Comparison of ENCODE assay signal across 16 cellular contexts in genomic region chr18:62763101-62763521, GRCh38. TPM values are rescaled to one million over a fixed set of nuclear protein-coding genes. Genes with fewer than 3 reads are reported as not detected.
DNase-seq lines count a peak whose midpoint lies in the region; ATAC-seq, FAIRE-seq and TF ChIP-seq lines count a peak whose summit lies in the region.
"Had no signal": no experiment of that assay in that cellular context is flagged by ENCODE, and none has a peak within 500 bp of the region (broad histone marks: within the 10 kb centered on the region; RNA-seq: fewer than 3 reads in every experiment).

No MANE protein-coding gene starts in this region.

- H3K27me3 ChIP-seq in PC-3 (ENCODE audit: low read length), result no peaks in the 10 kb centered on the region
- no peaks in the 10 kb centered on the region for H3K27me3 ChIP-seq in foreskin keratinocyte
- H3K27me3 ChIP-seq: SJSA1 had no signal

- TF ChIP-seq POLR2A in A549 (IDR thresholded peaks at IDR 0.05; ENCODE audit: low read length), result no peak

- intact Hi-C loops in PC-3 (cut with micrococcal nuclease), result no loop called here
- intact Hi-C loops in CD14-positive monocyte (cut with micrococcal nuclease), result no loop called here

- H3K79me2 ChIP-seq in PC-3 (ENCODE audit: low read length), result peaks cover 77% of the 10 kb centered on the region

- H3K27me3 Mint-ChIP-seq in endothelial cell (ENCODE audit: unreplicated experiment) (peaks cover 1% of the 10 kb centered on the region), CD14-positive monocyte (ENCODE audit: low read depth in 3 of 3) (no peaks in the 10 kb centered on the region)
- H3K27me3 Mint-ChIP-seq: activated CD4-positive, alpha-beta memory T cell treated with anti-CD3 and anti-CD28 coated beads, Interleukin-2, amount 10 ng/mL, durations not matched to agents 7 days and 5 days had no signal

- H3K36me3 Mint-ChIP-seq in endothelial cell (ENCODE audit: low read depth, unreplicated experiment), result no peaks in the 10 kb centered on the region
- no peaks in the 10 kb centered on the region for H3K36me3 Mint-ChIP-seq in CD14-positive monocyte

- no peak for FAIRE-seq in A549 (lab: Jason Lieb, UNC)

- TF ChIP-seq RAD21 in A549 (conservative IDR thresholded peaks at IDR 0.05 in 1 of 2, IDR thresholded peaks at IDR 0.05 in 1 of 2), result no peak

- BruUV-seq in PC-3 (replicated peaks; lab: Mats Ljungman, UMichigan), result no TSS peak

- H3K9me2 ChIP-seq in PC-3 (replicated peaks; ENCODE audit: low read length), result no peaks in the 10 kb centered on the region

- peaks cover 3% of the 10 kb centered on the region for H3F3A ChIP-seq in PC-3 (ENCODE audit: low read length, unreplicated experiment)

- no peaks in the 10 kb centered on the region for H4K20me1 ChIP-seq in PC-3 (ENCODE audit: low read length)

- DNase-seq in A549 (ENCODE audit: low read depth in 1 of 2, low spot score in 1 of 2) (no peak), PC-3 (peak; percentile 56), foreskin keratinocyte (peak; percentile 93 to 97), endothelial cell (ENCODE audit: low spot score) (no peak), CD14-positive monocyte (ENCODE audit: low spot score) (no peak), HCEC 1CT (no peak)
- DNase-seq: activated CD4-positive, alpha-beta memory T cell treated with anti-CD3 and anti-CD28 coated beads, Interleukin-2, amount 10 ng/mL, durations not matched to agents 7 days and 5 days; Calu3; midbrain; NCI-H2029 treated with DMSO at 0.1 percent for 48 hours; NK-92 treated with Interleukin-12 subunit alpha and Interleukin-12 subunit beta, amount 100 ng/mL, for 24 hours had no signal

- ATAC-seq in A549, result no peak; a peak in 1 of 6 replicates
- peak; percentile 75 for ATAC-seq in GM19438 (IDR thresholded peaks at IDR 0.05; ENCODE audit: low read depth, unreplicated experiment)
- peak; percentile 52 for ATAC-seq in PC-3
- peak; percentile 86 for ATAC-seq in foreskin keratinocyte
- ATAC-seq in GM18861 (IDR thresholded peaks at IDR 0.05; ENCODE audit: unreplicated experiment), result no peak
- ATAC-seq: HCT116 had no signal

- 62% methylated on average over 7 of the region's 7 CpGs for WGBS in A549 (ENCODE audit: missing lambda C conversion rate)

- H2AFZ ChIP-seq in PC-3 (ENCODE audit: low read length), result no peak overlapping the region

- H3K4me3 Mint-ChIP-seq in endothelial cell (ENCODE audit: unreplicated experiment), result no peak overlapping the region
- no peak overlapping the region for H3K4me3 Mint-ChIP-seq in CD14-positive monocyte
- H3K4me3 Mint-ChIP-seq: activated CD4-positive, alpha-beta memory T cell treated with anti-CD3 and anti-CD28 coated beads, Interleukin-2, amount 10 ng/mL, durations not matched to agents 7 days and 5 days had no signal

- H3K27ac Mint-ChIP-seq in endothelial cell (ENCODE audit: unreplicated experiment) (no peak overlapping the region), CD14-positive monocyte (peak overlapping the region in 1 of 7 donors; percentile 26)
- H3K27ac Mint-ChIP-seq: activated CD4-positive, alpha-beta memory T cell treated with anti-CD3 and anti-CD28 coated beads, Interleukin-2, amount 10 ng/mL, durations not matched to agents 7 days and 5 days; activated T-helper 2 cell treated with anti-CD3 and anti-CD28 coated beads, Interferon-gamma antibody, Interleukin-2, Interleukin-4, amounts not matched to agents 10 μg/mL and 5 μg/mL and 100 μg/mL, durations not matched to agents 14 hours and 24 hours and 36 hours had no signal

- H3K4me2 ChIP-seq in A549, result peak overlapping the region; percentile 36
- peak overlapping the region; percentile 40 for H3K4me2 ChIP-seq in PC-3 (ENCODE audit: low read length)

- TF ChIP-seq CTCF in A549 (IDR thresholded peaks at IDR 0.05) (no peak), PC-3 (conservative IDR thresholded peaks at IDR 0.05; ENCODE audit: low read depth, low read length) (no peak), foreskin keratinocyte (conservative IDR thresholded peaks at IDR 0.05) (no peak), endothelial cell (IDR thresholded peaks at IDR 0.05; ENCODE audit: unreplicated experiment) (no peak), CD14-positive monocyte (IDR thresholded peaks at IDR 0.05) (no peak)

- no peaks in the 10 kb centered on the region for H3K36me3 ChIP-seq in PC-3 (ENCODE audit: low read depth, low read length)
- H3K36me3 ChIP-seq: SJSA1 had no signal

- H3K4me1 ChIP-seq in A549 (peaks cover 56% of the 10 kb centered on the region), PC-3 (ENCODE audit: insufficient read depth, low read length) (peaks cover 56% of the 10 kb centered on the region), foreskin keratinocyte (peaks cover 45% of the 10 kb centered on the region)

- H3K9ac ChIP-seq in PC-3 (ENCODE audit: low read length), result no peak overlapping the region

- CTCF ChIA-PET in A549 (lab: Yijun Ruan, JAX), result interaction anchor here (1.1 kb wide), 1 partner anchor 219 kb away, joined by 3 read pairs; no protein-coding TSS in a partner anchor
- CTCF ChIA-PET in PC-3 (lab: Charles Lee), result no interaction called here

- POLR2A ChIA-PET in A549 (lab: Yijun Ruan, JAX) (no interaction called here), PC-3 (lab: Charles Lee; ENCODE audit: unreplicated experiment) (interaction anchor here (0.6 kb wide), 2 partner anchors 38 to 690 kb away, joined by 4 to 10 read pairs; no protein-coding TSS in a partner anchor)

- H3K9me3 Mint-ChIP-seq in endothelial cell (ENCODE audit: unreplicated experiment), result no peaks in the 10 kb centered on the region
- peaks cover 0 to 7% (median 0%) of the 10 kb centered on the region in 7 donors for H3K9me3 Mint-ChIP-seq in CD14-positive monocyte
- H3K9me3 Mint-ChIP-seq: activated CD4-positive, alpha-beta memory T cell treated with anti-CD3 and anti-CD28 coated beads, Interleukin-2, amount 10 ng/mL, durations not matched to agents 7 days and 5 days; activated T-helper 2 cell treated with anti-CD3 and anti-CD28 coated beads, Interferon-gamma antibody, Interleukin-2, Interleukin-4, amounts not matched to agents 10 μg/mL and 5 μg/mL and 100 μg/mL, durations not matched to agents 14 hours and 24 hours and 36 hours had no signal

- H3K4me3 ChIP-seq in A549 (no peak overlapping the region), PC-3 (ENCODE audit: low read length) (no peak overlapping the region)
- H3K4me3 ChIP-seq: SJSA1 had no signal

- H3K9me3 ChIP-seq in A549 (no peaks in the 10 kb centered on the region), PC-3 (ENCODE audit: low read length) (no peaks in the 10 kb centered on the region)
- H3K9me3 ChIP-seq: SJSA1 had no signal

- H3K4me1 Mint-ChIP-seq in endothelial cell (ENCODE audit: unreplicated experiment) (peaks cover 44% of the 10 kb centered on the region), CD14-positive monocyte (peaks cover 6% of the 10 kb centered on the region)

- H3K27ac ChIP-seq in A549 (0 out of 6 replicates have a peak overlapping the region, but pooled peaks of 1 of the 2 experiments have one; percentile 22), PC-3 (ENCODE audit: low read length) (peak overlapping the region; percentile 44), foreskin keratinocyte (peak overlapping the region; percentile 64)
- H3K27ac ChIP-seq: SJSA1 had no signal

- no peak for TF ChIP-seq EP300 in A549 (IDR thresholded peaks at IDR 0.05)

TF ChIP-seq in A549, 52 proteins besides CTCF, POLR2A, EP300 and RAD21:
- TF ChIP-seq NR3C1 (IDR thresholded peaks at IDR 0.05), result no peak
- no peak for TF ChIP-seq SMC3 (IDR thresholded peaks at IDR 0.05)
- TF ChIP-seq RCOR1 (IDR thresholded peaks at IDR 0.05; ENCODE audit: low read depth, low read length), result no peak
TF ChIP-seq in A549: peak in this region for 0.

RNA-seq across cellular contexts. Expression of gene PHLPP1, which starts 47.8 kb away (rescaled TPM):
- polyA plus RNA-seq in A549 (2011; rRNA removed) (12.1 and 12.8 TPM in 2 replicates), A549 (2017; fragmentation: RNase III; extraction: RNeasy Plus Mini Kit Qiagen cat#74134 plus additional on column Dnase treatment) (5.9 to 6.5 TPM (median 6.0 TPM) in 3 replicates), foreskin keratinocyte (3.1 and 3.6 TPM in 2 replicates), CD14-positive monocyte (under 1 TPM; 0.04 to 0.55 TPM)
- 5.4 and 7.2 TPM in 2 replicates for polyA plus RNA-seq in A549 (2012; cell fraction: cytosol; rRNA removed)
- polyA plus RNA-seq in A549 (2012; cell fraction: nucleus; rRNA removed), result 9.7 and 11.2 TPM in 2 replicates
- polyA minus RNA-seq in A549 (2011; rRNA and poly(A)+ RNA removed), result 19.7 and 30.0 TPM in 2 replicates
- total RNA-seq in PC-3 (2014; rRNA removed) (14.1 and 22.5 TPM in 2 replicates), foreskin keratinocyte (9.5 and 10.3 TPM in 2 replicates), endothelial cell (ENCODE audit: unreplicated experiment) (47.3 TPM)

Comparison
In these comparisons a context has a peak if more than half of its experiments do, and no peak if none do; other contexts are left out.
1. ATAC-seq: peak in GM19438 (single experiment), PC-3 (single experiment) and foreskin keratinocyte (single experiment); none in A549 (0 of 2) and GM18861 (single experiment).
2. DNase-seq: peak in PC-3 (single experiment) and foreskin keratinocyte (2 of 2); none in A549 (0 of 2), endothelial cell (single experiment), CD14-positive monocyte (single experiment) and HCEC 1CT (single experiment).